In genomic region chr10:4826788-4827324, GRCh38 we compare ENCODE assay signal across 8 cellular contexts. TPM values are rescaled to one million over a fixed set of nuclear protein-coding genes. Genes with fewer than 3 reads are reported as not detected.
DNase-seq lines count a peak whose midpoint lies in the region; ATAC-seq and TF ChIP-seq lines count a peak whose summit lies in the region.

No MANE protein-coding gene starts in this region.

- H3K4me3 ChIP-seq in lung (no peak overlapping the region), thyroid gland (replicated peaks in 1 of 3) (peak overlapping the region; percentile 15 to 54 (median 38))

- ATAC-seq in activated T-cell treated with anti-CD3 and anti-CD28 coated beads, Interleukin-2, amount 50 U/mL, for 72 hours (replicated peaks in 1 of 2): no peak
- ATAC-seq in lung (ENCODE audit: insufficient read depth, low FRiP score) (no peak), GM21717 (IDR thresholded peaks at IDR 0.05; ENCODE audit: unreplicated experiment) (no peak), GM19035 (IDR thresholded peaks at IDR 0.05; ENCODE audit: unreplicated experiment) (no peak), GM18502 (IDR thresholded peaks at IDR 0.05; ENCODE audit: poor library complexity, unreplicated experiment) (no peak)

- H3K36me3 Mint-ChIP-seq in activated T-cell treated with anti-CD3 and anti-CD28 coated beads, Interleukin-2, amount 50 U/mL, for 72 hours (ENCODE audit: insufficient read depth in 2 of 2): peaks cover 2 to 3% of the 10 kb centered on the region in 2 donors
- H3K36me3 Mint-ChIP-seq in brain: no peaks in the 10 kb centered on the region

- no peaks in the 10 kb centered on the region for H3K9me3 Mint-ChIP-seq in activated T-cell treated with anti-CD3 and anti-CD28 coated beads, Interleukin-2, amount 50 U/mL, for 72 hours
- H3K9me3 Mint-ChIP-seq in brain: peaks cover 5 to 15% (median 8%) of the 10 kb centered on the region in 5 experiments

- H3K4me1 Mint-ChIP-seq in activated T-cell treated with anti-CD3 and anti-CD28 coated beads, Interleukin-2, amount 50 U/mL, for 72 hours (ENCODE audit: low read depth): peaks cover 25% of the 10 kb centered on the region
- peaks cover 15% of the 10 kb centered on the region for H3K4me1 Mint-ChIP-seq in brain

- peak overlapping the region; percentile 92 to 95 for H3K27ac ChIP-seq in lung (ENCODE audit: low read depth in 1 of 2, low read length in 1 of 2)
- H3K27ac ChIP-seq in thyroid gland: peak overlapping the region; percentile 90 to 96 (median 91)

- peaks cover 5% of the 10 kb centered on the region for H3K27me3 Mint-ChIP-seq in activated T-cell treated with anti-CD3 and anti-CD28 coated beads, Interleukin-2, amount 50 U/mL, for 72 hours (ENCODE audit: low read depth)
- H3K27me3 Mint-ChIP-seq in brain: peaks cover 26% of the 10 kb centered on the region

- H3K27me3 ChIP-seq in lung (ENCODE audit: control insufficient read depth, insufficient read depth) (no peaks in the 10 kb centered on the region), thyroid gland (no peaks in the 10 kb centered on the region)

- H3K36me3 ChIP-seq in lung (ENCODE audit: control insufficient read depth in 2 of 2, insufficient read depth in 2 of 2, low read length in 2 of 2) (peaks cover 0 to 4% of the 10 kb centered on the region in 2 donors), thyroid gland (no peaks in the 10 kb centered on the region)

- intact Hi-C loops in thyroid gland (cut with DNase I): loop anchor here (10.0 kb wide), 1 partner anchor 1048 kb away; no protein-coding TSS in a partner anchor

- H3K4me1 ChIP-seq in lung (ENCODE audit: control insufficient read depth in 2 of 2, insufficient read depth in 2 of 2, low read length in 2 of 2) (peaks cover 0 to 3% of the 10 kb centered on the region in 2 donors), thyroid gland (peaks cover 12 to 20% of the 10 kb centered on the region in 2 donors)

- no peak overlapping the region for H3K27ac Mint-ChIP-seq in activated T-cell treated with anti-CD3 and anti-CD28 coated beads, Interleukin-2, amount 50 U/mL, for 72 hours
- peak overlapping the region in 1 of 5 experiments; percentile 83 for H3K27ac Mint-ChIP-seq in brain

- TF ChIP-seq POLR2A in thyroid gland (IDR thresholded peaks at IDR 0.05): no peak

- H3K9me3 ChIP-seq in lung (ENCODE audit: control insufficient read depth in 2 of 2, insufficient read depth in 1 of 2, low read length in 1 of 2) (no peaks in the 10 kb centered on the region), thyroid gland (no peaks in the 10 kb centered on the region)

- peak overlapping the region; percentile 83 to 86 for H3K4me3 Mint-ChIP-seq in activated T-cell treated with anti-CD3 and anti-CD28 coated beads, Interleukin-2, amount 50 U/mL, for 72 hours
- peak overlapping the region; percentile 55 to 84 (median 79) for H3K4me3 Mint-ChIP-seq in brain

- DNase-seq in activated T-cell treated with anti-CD3 and anti-CD28 coated beads, Interleukin-2, amount 50 U/mL, for 72 hours: no peak
- DNase-seq in activated T-cell treated with anti-CD3 and anti-CD28 coated beads, Interleukin-2, amount 50 U/mL, for 1 hour: no peak
- DNase-seq in lung (ENCODE audit: low spot score) (no peak), thyroid gland (no peak)

- WGBS in lung, 2 donors: 56 to 59% methylated on average over 13 of the region's 13 CpGs
- WGBS in thyroid gland, 2 donors: 59 to 85% methylated on average over 9 to 13 of the region's 13 CpGs

- TF ChIP-seq CTCF in brain (conservative IDR thresholded peaks at IDR 0.05) (no peak), lung (IDR thresholded peaks at IDR 0.05; ENCODE audit: control extremely low read depth, extremely low read depth) (no peak), thyroid gland (IDR thresholded peaks at IDR 0.05) (no peak)

RNA-seq across cellular contexts. Expression of gene AKR1E2, which starts 0.8 kb away (rescaled TPM):
- total RNA-seq in activated T-cell treated with anti-CD3 and anti-CD28 coated beads, Interleukin-2, amount 50 U/mL, for 72 hours: 1 to 10 TPM; 1.7 to 10.0 TPM
- polyA plus RNA-seq in brain (ENCODE audit: insufficient read depth, low read depth, low replicate concordance) (0.88 TPM), lung (1 to 10 TPM; 1.5 to 2.1 TPM)
- total RNA-seq in lung (1 to 10 TPM; 5.6 to 7.5 TPM), thyroid gland (10 to 100 TPM; 14.4 to 18.5 (median 15.9) TPM)
